In genomic region chr2:45018033-45018432, GRCh38 we compare ENCODE assay signal across 28 cellular contexts. TPM values are rescaled to one million over a fixed set of nuclear protein-coding genes. Genes with fewer than 3 reads are reported as not detected.
"Had no signal": no experiment of that assay in that cellular context is flagged by ENCODE, and none has a peak within 500 bp of the region (broad histone marks: within the 10 kb centered on the region; RNA-seq: fewer than 3 reads in every experiment).

No MANE protein-coding gene starts in this region.

- H3K4me2 ChIP-seq: hepatocyte, smooth muscle cell had no signal

- H3K79me2 ChIP-seq: hepatocyte, parathyroid adenoma had no signal

- H3K27ac Mint-ChIP-seq: naive thymus-derived CD4-positive, alpha-beta T cell; natural killer cell treated with Interleukin-12 subunit alpha and Interleukin-12 subunit beta and Interleukin-15 and Interleukin-18, amount 100 ng/mL, for 72 hours; stimulated activated naive B cell treated with anti-CD40 and anti-IgM and Interleukin-4, amounts not matched to agents 10 μg/mL and 1 μg/mL and 100 μg/mL, for 72 hours had no signal

- DNase-seq: heart right ventricle; kidney glomerular epithelial cell; left cardiac atrium; left lung; lower lobe of right lung; midbrain; mucosa of descending colon; naive thymus-derived CD4-positive, alpha-beta T cell; nucleus accumbens; psoas muscle; right lobe of liver; stimulated activated CD4-positive, alpha-beta T cell treated with anti-CD3 and anti-CD28 coated beads, Interleukin-1b, Interleukin-23, amount 100 ng/mL, for 48 hours; stimulated activated CD4-positive, alpha-beta T cell treated with anti-CD3 and anti-CD28 coated beads, Interleukin-2, amount 100 ng/mL, for 48 hours; stimulated activated naive B cell treated with anti-CD40 and anti-IgM and Interleukin-4, amounts not matched to agents 10 μg/mL and 1 μg/mL and 100 μg/mL, for 72 hours; stimulated activated naive CD8-positive, alpha-beta T cell treated with anti-CD3 and anti-CD28 coated beads, Interleukin-15, Interleukin-2, amounts not matched to agents 100 U/mL and 50 U/mL, for 24 hours; stomach; tibial artery; trophoblast cell; upper lobe of right lung had no signal

- H3K9me3 Mint-ChIP-seq: natural killer cell treated with Interleukin-12 subunit alpha and Interleukin-12 subunit beta and Interleukin-15 and Interleukin-18, amount 100 ng/mL, for 72 hours; stimulated activated naive B cell treated with anti-CD40 and anti-IgM and Interleukin-4, amounts not matched to agents 10 μg/mL and 1 μg/mL and 100 μg/mL, for 72 hours had no signal

- H3K36me3 ChIP-seq: heart right ventricle, left lung, lower lobe of right lung, right lobe of liver, stomach, suprapubic skin, thoracic aorta, tibial artery, upper lobe of right lung had no signal

- H3K36me3 Mint-ChIP-seq: natural killer cell treated with Interleukin-12 subunit alpha and Interleukin-12 subunit beta and Interleukin-15 and Interleukin-18, amount 100 ng/mL, for 72 hours; stimulated activated naive B cell treated with anti-CD40 and anti-IgM and Interleukin-4, amounts not matched to agents 10 μg/mL and 1 μg/mL and 100 μg/mL, for 72 hours had no signal

- FAIRE-seq: keratinocyte, urothelium cell line had no signal

- H3K4me1 ChIP-seq: parathyroid adenoma had no signal

- H3K4me3 Mint-ChIP-seq: naive thymus-derived CD4-positive, alpha-beta T cell; natural killer cell treated with Interleukin-12 subunit alpha and Interleukin-12 subunit beta and Interleukin-15 and Interleukin-18, amount 100 ng/mL, for 72 hours; stimulated activated naive B cell treated with anti-CD40 and anti-IgM and Interleukin-4, amounts not matched to agents 10 μg/mL and 1 μg/mL and 100 μg/mL, for 72 hours had no signal

- H3K27me3 ChIP-seq: tibial artery had no signal

- H2AFZ ChIP-seq: hepatocyte, parathyroid adenoma had no signal

- H3K9ac ChIP-seq: parathyroid adenoma had no signal

- H3K27ac ChIP-seq: heart right ventricle, hepatocyte, left lung, lower lobe of right lung, parathyroid adenoma, psoas muscle, right lobe of liver, stomach, suprapubic skin, thoracic aorta, tibial artery, upper lobe of right lung had no signal

- H3K4me3 ChIP-seq: heart right ventricle, hepatocyte, left lung, lower lobe of right lung, mucosa of descending colon, psoas muscle, right lobe of liver, smooth muscle cell, stomach, suprapubic skin, thoracic aorta, tibial artery, upper lobe of right lung had no signal

- ATAC-seq: heart right ventricle; left cardiac atrium; left lung; lower lobe of right lung; mucosa of descending colon; naive thymus-derived CD4-positive, alpha-beta T cell; natural killer cell treated with Interleukin-12 subunit alpha and Interleukin-12 subunit beta and Interleukin-15 and Interleukin-18, amount 100 ng/mL, for 72 hours; psoas muscle; right lobe of liver; stimulated activated naive B cell treated with anti-CD40 and anti-IgM and Interleukin-4, amounts not matched to agents 10 μg/mL and 1 μg/mL and 100 μg/mL, for 72 hours; stimulated activated naive CD8-positive, alpha-beta T cell treated with anti-CD3 and anti-CD28 coated beads, Interleukin-15, Interleukin-2, amounts not matched to agents 100 U/mL and 50 U/mL, for 24 hours; upper lobe of right lung had no signal

- H3K9me3 ChIP-seq: left lung, lower lobe of right lung, mucosa of descending colon, psoas muscle, right lobe of liver, stomach, suprapubic skin, thoracic aorta, tibial artery, upper lobe of right lung had no signal

RNA-seq across cellular contexts. Expression of gene SIX2, which starts 8.8 kb away (rescaled TPM):
- total RNA-seq: liver; naive thymus-derived CD4-positive, alpha-beta T cell; natural killer cell treated with Interleukin-12 subunit alpha and Interleukin-12 subunit beta and Interleukin-15 and Interleukin-18, amount 100 ng/mL, for 72 hours; right lobe of liver; upper lobe of right lung had no signal
- polyA plus RNA-seq: keratinocyte; liver; naive thymus-derived CD4-positive, alpha-beta T cell; smooth muscle cell had no signal
